In genomic region chr11:130652671-130653335, GRCh38 we compare ENCODE assay signal across 9 cellular contexts.
DNase-seq lines count a peak whose midpoint lies in the region; ATAC-seq and TF ChIP-seq lines count a peak whose summit lies in the region.
"Had no signal": no experiment of that assay in that cellular context is flagged by ENCODE, and none has a peak within 500 bp of the region (broad histone marks: within the 10 kb centered on the region; RNA-seq: fewer than 3 reads in every experiment).

No MANE protein-coding gene starts in this region.

- ATAC-seq in right lobe of liver (peak; percentile 35 to 74 (median 61)), HG02571 (IDR thresholded peaks at IDR 0.05; ENCODE audit: unreplicated experiment) (no peak)

- H3K36me3 ChIP-seq in right lobe of liver = no peaks in the 10 kb centered on the region
- H3K36me3 ChIP-seq in tibial nerve = no peaks in the 10 kb centered on the region

- peak in 1 of 2 donors; percentile 95 for TF ChIP-seq EP300 in tibial nerve (IDR thresholded peaks at IDR 0.05)

- TF ChIP-seq POLR2A in right lobe of liver (IDR thresholded peaks at IDR 0.05) = no peak
- no peak for TF ChIP-seq POLR2A in tibial nerve (IDR thresholded peaks at IDR 0.05)

- TF ChIP-seq CTCF in choroid plexus epithelial cell (conservative IDR thresholded peaks at IDR 0.05; ENCODE audit: low read depth, low read length) (no peak), right lobe of liver (IDR thresholded peaks at IDR 0.05) (no peak), tibial nerve (IDR thresholded peaks at IDR 0.05) (no peak)

- H3K27me3 ChIP-seq in right lobe of liver (no peaks in the 10 kb centered on the region), tibial nerve (no peaks in the 10 kb centered on the region)

- H3K27ac ChIP-seq in right lobe of liver (peak overlapping the region; percentile 18 to 77 (median 28)), tibial nerve (peak overlapping the region; percentile 11 to 86 (median 62))

- H3K9me3 ChIP-seq in right lobe of liver = no peaks in the 10 kb centered on the region
- H3K9me3 ChIP-seq in tibial nerve = peaks cover 0 to 5% (median 2%) of the 10 kb centered on the region in 4 donors

- DNase-seq in LHCN-M2 (ENCODE audit: low read depth) (peak; percentile 45), choroid plexus epithelial cell (ENCODE audit: low read depth) (peak; percentile 98), right lobe of liver (peak in 2 of 3 donors; percentile 47 to 82), tibial nerve (ENCODE audit: low spot score in 2 of 2) (peak; percentile 56 to 83), posterior cingulate gyrus (no peak)
- no peak for DNase-seq in stimulated activated CD4-positive, alpha-beta T cell treated with anti-CD3 and anti-CD28 coated beads, Interleukin-4, amount 100 ng/mL, for 1 hour
- DNase-seq: activated T-cell treated with anti-CD3 and anti-CD28 coated beads, Interleukin-2, amount 50 U/mL, for 1 hour; Kasumi-1 had no signal

- no peak overlapping the region for H3K4me3 ChIP-seq in choroid plexus epithelial cell (ENCODE audit: low read depth, low read length)
- H3K4me3 ChIP-seq in right lobe of liver = no peak overlapping the region
- no peak overlapping the region for H3K4me3 ChIP-seq in tibial nerve

- WGBS in right lobe of liver (ENCODE audit: insufficient coverage, low coverage, low lambda C conversion rate, missing lambda C conversion rate) = 71% methylated on average over 3 of the region's 3 CpGs
- WGBS in tibial nerve, 2 donors = 75 to 88% methylated on average over 3 of the region's 3 CpGs

- H3K4me1 ChIP-seq in right lobe of liver (peaks cover 0 to 17% (median 8%) of the 10 kb centered on the region in 4 donors), tibial nerve (peaks cover 0 to 40% (median 18%) of the 10 kb centered on the region in 4 donors)

- intact Hi-C loops in right lobe of liver (cut with DNase I) = no loop called here
- intact Hi-C loops in posterior cingulate gyrus (cut with DNase I) = no loop called here

Comparison
In these comparisons a context has a peak if more than half of its experiments do, and no peak if none do; other contexts are left out.
1. DNase-seq: peak in LHCN-M2 (single experiment), choroid plexus epithelial cell (single experiment), right lobe of liver (2 of 3) and tibial nerve (2 of 2); none in stimulated activated CD4-positive, alpha-beta T cell treated with anti-CD3 and anti-CD28 coated beads, Interleukin-4, amount 100 ng/mL, for 1 hour (single experiment) and posterior cingulate gyrus (0 of 10).